13 cellular contexts compared by ENCODE assay signal in the genomic region with DNA sequence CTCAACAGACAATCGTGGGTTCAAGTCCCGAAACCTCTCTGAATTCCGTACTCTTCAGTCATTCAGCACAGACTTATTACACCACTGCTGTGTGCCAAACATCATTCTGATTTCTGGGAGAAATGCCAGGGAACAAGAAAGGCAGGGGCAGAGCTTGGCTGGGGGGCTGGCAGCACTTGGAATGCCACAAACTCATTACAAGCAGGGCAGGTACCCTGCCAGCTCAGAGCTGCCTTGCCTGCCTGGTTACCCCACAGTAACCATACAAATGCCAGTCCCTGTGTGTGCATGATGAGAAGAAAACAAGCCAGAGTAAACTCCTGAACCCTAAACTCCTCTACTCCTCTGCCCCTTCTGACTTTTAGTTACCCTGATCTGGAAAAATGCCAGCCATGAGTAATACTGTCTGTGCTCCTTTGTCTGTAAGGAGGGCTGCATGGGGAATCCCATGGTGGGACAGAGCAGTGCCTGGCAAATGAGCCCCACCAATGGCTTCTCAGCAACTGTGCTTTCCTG. TPM values are rescaled to one million over a fixed set of nuclear protein-coding genes. Genes with fewer than 3 reads are reported as not detected.
A peak's percentile ranks its signal among the peaks of the same experiment; 100 is the strongest.
DNase-seq lines count a peak whose midpoint lies in the region; ATAC-seq and TF ChIP-seq lines count a peak whose summit lies in the region.
"Had no signal": no experiment of that assay in that cellular context is flagged by ENCODE, and none has a peak within 500 bp of the region (broad histone marks: within the 10 kb centered on the region; RNA-seq: fewer than 3 reads in every experiment).

No MANE protein-coding gene starts in this region.

- H3K4me3 ChIP-seq in epithelial cell of proximal tubule (ENCODE audit: low read depth, low read length), result no peak overlapping the region
- H3K4me3 ChIP-seq: right atrium auricular region, suprapubic skin had no signal

- DNase-seq in DMS 273 (lab: John Stamatoyannopoulos, UW; ENCODE audit: unreplicated experiment) (peak; percentile 57), DMS 273 treated with DMSO at 0.1 percent for 48 hours (lab: John Stamatoyannopoulos, UW) (no peak), RPMI7951 (ENCODE audit: low read depth) (peak; percentile 64), epithelial cell of proximal tubule (ENCODE audit: low read depth) (peak; percentile 83), renal cortical epithelial cell (ENCODE audit: low read depth) (peak; percentile 98)
- DNase-seq: activated CD8-positive, alpha-beta memory T cell treated with anti-CD3 and anti-CD28 coated beads for 24 hours; effector memory CD4-positive, alpha-beta T cell; NCI-H146 had no signal

- TF ChIP-seq CTCF in epithelial cell of proximal tubule (conservative IDR thresholded peaks at IDR 0.05; ENCODE audit: low read depth, low read length), result no peak

- ATAC-seq in HG03280 (IDR thresholded peaks at IDR 0.05; ENCODE audit: unreplicated experiment) (no peak), HG02759 (IDR thresholded peaks at IDR 0.05; ENCODE audit: unreplicated experiment) (no peak), GM18907 (IDR thresholded peaks at IDR 0.05; ENCODE audit: unreplicated experiment) (no peak)

RNA-seq across cellular contexts. Expression of gene RAD9A, which starts 6.9 kb away (rescaled TPM):
- total RNA-seq in RPMI7951 (2014; rRNA removed; shearing (Covaris generic)), result 8.5 and 13.8 TPM in 2 replicates
- 13.9 and 20.9 TPM in 2 replicates for total RNA-seq in epithelial cell of proximal tubule
- 5.9 and 8.9 TPM in 2 replicates for total RNA-seq in renal cortical epithelial cell

RNA-seq across cellular contexts. Expression of gene CLCF1, which starts 11.5 kb away (rescaled TPM):
- total RNA-seq in RPMI7951 (2014; rRNA removed; shearing (Covaris generic)), result 4.8 and 5.4 TPM in 2 replicates
- total RNA-seq in epithelial cell of proximal tubule (23.8 and 44.6 TPM in 2 replicates), renal cortical epithelial cell (13.9 and 22.7 TPM in 2 replicates)

RNA-seq across cellular contexts. Expression of gene PPP1CA, which starts 16.7 kb away (rescaled TPM):
- 300 and 345 TPM in 2 replicates for total RNA-seq in RPMI7951 (2014; rRNA removed; shearing (Covaris generic))
- total RNA-seq in epithelial cell of proximal tubule, result 359 and 365 TPM in 2 replicates
- 171 and 306 TPM in 2 replicates for total RNA-seq in renal cortical epithelial cell

RNA-seq across cellular contexts. Expression of gene TBC1D10C, which starts 19.0 kb away (rescaled TPM):
- not detected in 2 replicates for total RNA-seq in RPMI7951 (2014; rRNA removed; shearing (Covaris generic))
- total RNA-seq in epithelial cell of proximal tubule, result 0.14 and 0.17 TPM in 2 replicates
- not detected in 2 replicates for total RNA-seq in renal cortical epithelial cell

RNA-seq across cellular contexts. Expression of gene CARNS1, which starts 30.6 kb away (rescaled TPM):
- not detected in 2 replicates for total RNA-seq in RPMI7951 (2014; rRNA removed; shearing (Covaris generic))
- total RNA-seq in epithelial cell of proximal tubule, result 0.07 and 0.23 TPM in 2 replicates
- total RNA-seq in renal cortical epithelial cell, result 0.20 TPM in 1 of 2 replicates, not detected in the other
